19 cellular contexts compared by ENCODE assay signal in the genomic region with DNA sequence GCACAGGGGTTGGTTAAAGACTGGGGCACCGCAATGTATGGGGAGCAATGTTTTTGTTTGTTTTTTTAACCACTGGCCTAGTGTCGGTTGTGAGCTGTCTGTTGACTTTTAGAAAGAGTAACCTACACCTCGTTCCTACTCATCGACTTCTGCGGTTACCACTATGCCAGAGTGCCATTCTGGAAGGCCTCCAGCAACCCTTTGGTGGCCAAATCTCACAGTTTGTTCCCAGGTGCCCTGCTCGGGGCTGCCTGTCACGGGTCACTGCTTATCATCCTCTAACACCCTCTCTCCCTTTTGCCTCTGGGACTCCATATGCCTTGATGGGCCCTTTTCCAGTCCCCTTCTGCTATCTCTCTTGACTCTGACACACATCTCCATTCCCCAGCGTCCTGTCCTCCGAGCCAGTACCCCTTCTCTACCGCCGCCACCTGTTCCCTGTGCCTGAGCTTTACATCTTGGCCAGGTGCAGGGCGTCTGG.
A peak's percentile ranks its signal among the peaks of the same experiment; 100 is the strongest.
DNase-seq lines count a peak whose midpoint lies in the region; ATAC-seq and TF ChIP-seq lines count a peak whose summit lies in the region.
"Had no signal": no experiment of that assay in that cellular context is flagged by ENCODE, and none has a peak within 500 bp of the region (broad histone marks: within the 10 kb centered on the region; RNA-seq: fewer than 3 reads in every experiment).

No MANE protein-coding gene starts in this region.

- H3K27ac ChIP-seq in SK-N-SH (ENCODE audit: low read depth in 2 of 2, low read length in 1 of 2): peak overlapping the region in 1 of 2 experiments; percentile 71; a peak in 2 of 4 replicates
- peak overlapping the region; percentile 87 to 92 for H3K27ac ChIP-seq in ascending aorta
- H3K27ac ChIP-seq in right cardiac atrium (ENCODE audit: low read length): peak overlapping the region; percentile 99
- H3K27ac ChIP-seq: GM23248 had no signal

- no peak for ATAC-seq in SK-N-SH treated with all-trans-retinoic acid at 6 μM for 48 hours
- ATAC-seq in right cardiac atrium: peak; percentile 79 to 83
- ATAC-seq in T-helper 17 cell: no peak
- no peak for ATAC-seq in GM21529 (IDR thresholded peaks at IDR 0.05; ENCODE audit: unreplicated experiment)
- ATAC-seq in T-cell (replicated peaks in 1 of 4): no peak
- ATAC-seq: left colon had no signal

- H3K4me1 Mint-ChIP-seq in T-helper 17 cell (peaks cover 3% of the 10 kb centered on the region), T-cell (no peaks in the 10 kb centered on the region)
- H3K4me1 Mint-ChIP-seq: CD4-positive, alpha-beta memory T cell; IgD-negative memory B cell had no signal

- H2AFZ ChIP-seq in SK-N-SH (ENCODE audit: low read depth): no peak overlapping the region
- H2AFZ ChIP-seq: GM23248 had no signal

- H3K4me3 Mint-ChIP-seq in T-helper 17 cell (no peak overlapping the region), T-cell (no peak overlapping the region)
- H3K4me3 Mint-ChIP-seq: CD4-positive, alpha-beta memory T cell; IgD-negative memory B cell had no signal

- POLR2A ChIA-PET in SK-N-SH (lab: Yijun Ruan, JAX) (interaction anchor here (0.6 kb wide), 1 partner anchor 14 kb away, joined by 3 read pairs; no protein-coding TSS in a partner anchor), T-cell (lab: Charles Lee) (no interaction called here)

- DNase-seq in SK-N-SH (peak; percentile 32), ascending aorta (ENCODE audit: low spot score in 2 of 2) (no peak), right cardiac atrium (peak; percentile 43 to 79 (median 76)), T-helper 17 cell (no peak), T-cell (no peak)
- no peak for DNase-seq in activated CD4-positive, alpha-beta T cell treated with anti-CD3 and anti-CD28 coated beads for 4 hours
- DNase-seq: activated CD8-positive, alpha-beta memory T cell treated with anti-CD3 and anti-CD28 coated beads for 24 hours; activated gamma-delta T cell; CD4-positive, alpha-beta memory T cell; central memory CD4-positive, alpha-beta T cell; GF-D8; left colon; NCI-H1105 treated with DMSO at 0.1 percent for 48 hours; NCI-H69; SHP77 had no signal

- no peak overlapping the region for H3K4me3 ChIP-seq in SK-N-SH (ENCODE audit: low read depth in 2 of 2, low read length in 1 of 2)
- H3K4me3 ChIP-seq in ascending aorta: no peak overlapping the region
- no peak overlapping the region for H3K4me3 ChIP-seq in right cardiac atrium (ENCODE audit: low read length)
- H3K4me3 ChIP-seq: GM23248 had no signal

- H3K36me3 Mint-ChIP-seq in T-helper 17 cell (ENCODE audit: low read depth) (no peaks in the 10 kb centered on the region), T-cell (no peaks in the 10 kb centered on the region)
- H3K36me3 Mint-ChIP-seq: CD4-positive, alpha-beta memory T cell; IgD-negative memory B cell had no signal

- H3K79me2 ChIP-seq in SK-N-SH (ENCODE audit: insufficient read depth): peaks cover 18% of the 10 kb centered on the region

- peak in 1 of 2 experiments; percentile 54; a peak in 1 of 4 replicates for TF ChIP-seq EP300 in SK-N-SH (IDR thresholded peaks at IDR 0.05; ENCODE audit: borderline replicate concordance in 1 of 2, low read depth in 1 of 2, low read length in 1 of 2)

- no peak overlapping the region for H3K4me2 ChIP-seq in SK-N-SH

- peaks cover 23% of the 10 kb centered on the region for H3K27me3 Mint-ChIP-seq in T-helper 17 cell
- no peaks in the 10 kb centered on the region for H3K27me3 Mint-ChIP-seq in T-cell
- H3K27me3 Mint-ChIP-seq: CD4-positive, alpha-beta memory T cell had no signal

- no peak overlapping the region for H3K27ac Mint-ChIP-seq in T-helper 17 cell
- H3K27ac Mint-ChIP-seq in T-cell: no peak overlapping the region
- H3K27ac Mint-ChIP-seq: CD4-positive, alpha-beta memory T cell; IgD-negative memory B cell had no signal

- H3K36me3 ChIP-seq in SK-N-SH (replicated peaks in 1 of 2; ENCODE audit: control insufficient read depth in 1 of 2, insufficient read depth in 2 of 2, low read length in 1 of 2) (no peaks in the 10 kb centered on the region), ascending aorta (no peaks in the 10 kb centered on the region)

- H3K9ac ChIP-seq in SK-N-SH: no peak overlapping the region
- H3K9ac ChIP-seq: GM23248 had no signal

- TF ChIP-seq CTCF in SK-N-SH (IDR thresholded peaks at IDR 0.05) (no peak), ascending aorta (IDR thresholded peaks at IDR 0.05) (no peak)

- H3K27me3 ChIP-seq in SK-N-SH (ENCODE audit: insufficient read depth) (no peaks in the 10 kb centered on the region), ascending aorta (no peaks in the 10 kb centered on the region), right cardiac atrium (ENCODE audit: control insufficient read depth, insufficient read depth) (no peaks in the 10 kb centered on the region)

- H3K9me3 ChIP-seq in SK-N-SH (no peaks in the 10 kb centered on the region), ascending aorta (no peaks in the 10 kb centered on the region), right cardiac atrium (ENCODE audit: control insufficient read depth, low read length) (no peaks in the 10 kb centered on the region), T-helper 17 cell (ENCODE audit: control insufficient read depth, low read length, poor library complexity, severe bottlenecking) (no peaks in the 10 kb centered on the region)

- WGBS in SK-N-SH (ENCODE audit: low lambda C conversion rate): 80% methylated on average over 11 of the region's 12 CpGs
- WGBS in right cardiac atrium: 60% methylated on average over 12 of the region's 12 CpGs

- intact Hi-C loops in ascending aorta (cut with DNase I): loop anchor here (5.0 kb wide), 1 partner anchor 63 kb away; the partner anchor contains the start of gene TLN2
- intact Hi-C loops in right cardiac atrium (cut with DNase I): loop anchor here in 2 of 4 donors (10.0 kb wide), 1 partner anchor 61 kb away; the partner anchor contains the start of gene TLN2 (in 2 of the 2)

- H3F3A ChIP-seq in SK-N-SH (replicated peaks; ENCODE audit: insufficient read depth): peaks cover 4% of the 10 kb centered on the region

- TF ChIP-seq RAD21 in SK-N-SH (IDR thresholded peaks at IDR 0.05; ENCODE audit: low read length): no peak

- H4K20me1 ChIP-seq in SK-N-SH (ENCODE audit: insufficient read depth): no peaks in the 10 kb centered on the region

- CTCF ChIA-PET in SK-N-SH (lab: Yijun Ruan, JAX) (interaction anchor here (0.6 to 2.7 kb wide), 3 partner anchors 10 to 131 kb away, joined by 3 to 7 read pairs (median 6); partner anchors contain the start of gene TLN2), T-cell (lab: Charles Lee) (no interaction called here)

- no peaks in the 10 kb centered on the region for H3K9me2 ChIP-seq in SK-N-SH

- H3K9me3 Mint-ChIP-seq in T-cell: no peaks in the 10 kb centered on the region
- H3K9me3 Mint-ChIP-seq: CD4-positive, alpha-beta memory T cell; IgD-negative memory B cell had no signal

- H3K4me1 ChIP-seq in SK-N-SH (ENCODE audit: control insufficient read depth in 1 of 2, insufficient read depth in 2 of 2, low read depth in 1 of 2, low read length in 1 of 2): peaks cover 30 to 62% of the 10 kb centered on the region in 2 experiments; a peak in 3 of 4 replicates
- peaks cover 10 to 56% of the 10 kb centered on the region in 2 donors for H3K4me1 ChIP-seq in ascending aorta
- peaks cover 33% of the 10 kb centered on the region for H3K4me1 ChIP-seq in right cardiac atrium (ENCODE audit: control insufficient read depth, insufficient read depth, low read length)

TF ChIP-seq in SK-N-SH, 30 proteins besides CTCF, POLR2A, EP300 and RAD21:
- no peak for TF ChIP-seq ELF1 (IDR thresholded peaks at IDR 0.05)
- no peak for TF ChIP-seq MAX (IDR thresholded peaks at IDR 0.05; ENCODE audit: low read depth)
- no peak for TF ChIP-seq JUND (IDR thresholded peaks at IDR 0.05)
- no peak for TF ChIP-seq YY1 (IDR thresholded peaks at IDR 0.05; ENCODE audit: low read depth)
- no peak for TF ChIP-seq CHD2 (IDR thresholded peaks at IDR 0.05; ENCODE audit: low read length, partially characterized antibody)
- peak; percentile 55 for TF ChIP-seq GATA2 (CRISPR knock-in tag; IDR thresholded peaks at IDR 0.05)
- TF ChIP-seq MEF2A (IDR thresholded peaks at IDR 0.05; ENCODE audit: borderline replicate concordance, low read depth): no peak
- peak; percentile 61; the same call in 1 of the 2 replicates for TF ChIP-seq FOXJ3 (CRISPR knock-in tag; IDR thresholded peaks at IDR 0.05)
- no peak for TF ChIP-seq EZH2phosphoT487 (IDR thresholded peaks at IDR 0.05; ENCODE audit: borderline replicate concordance, low read depth)
- TF ChIP-seq POLR2AphosphoS5 (IDR thresholded peaks at IDR 0.05; ENCODE audit: low read depth, low read length): no peak

TF ChIP-seq in SK-N-SH treated with all-trans-retinoic acid at 6 μM for 48 hours, 23 proteins besides CTCF, POLR2A, EP300 and RAD21:
- no peak for TF ChIP-seq ZNF8 (CRISPR knock-in tag; IDR thresholded peaks at IDR 0.05)
- no peak for TF ChIP-seq PATZ1 (CRISPR knock-in tag; IDR thresholded peaks at IDR 0.05; ENCODE audit: borderline replicate concordance)
- TF ChIP-seq SNAI2 (CRISPR knock-in tag; IDR thresholded peaks at IDR 0.05): no peak
- no peak for TF ChIP-seq ZFP30 (CRISPR knock-in tag; IDR thresholded peaks at IDR 0.05)
TF ChIP-seq in SK-N-SH treated with all-trans-retinoic acid at 6 μM for 48 hours: peak in this region for 0.

Comparison
In these comparisons a context has a peak if more than half of its experiments do, and no peak if none do; other contexts are left out.
1. DNase-seq: peak in SK-N-SH (single experiment) and right cardiac atrium (3 of 3); none in ascending aorta (0 of 2), T-helper 17 cell (0 of 3), activated CD4-positive, alpha-beta T cell treated with anti-CD3 and anti-CD28 coated beads for 4 hours (0 of 2) and T-cell (0 of 34).
2. ATAC-seq: peak in right cardiac atrium (2 of 2); none in SK-N-SH treated with all-trans-retinoic acid at 6 μM for 48 hours (single experiment), T-helper 17 cell (single experiment), GM21529 (single experiment) and T-cell (0 of 4).